1 cellular context compared by ENCODE assay signal in the genomic region with DNA sequence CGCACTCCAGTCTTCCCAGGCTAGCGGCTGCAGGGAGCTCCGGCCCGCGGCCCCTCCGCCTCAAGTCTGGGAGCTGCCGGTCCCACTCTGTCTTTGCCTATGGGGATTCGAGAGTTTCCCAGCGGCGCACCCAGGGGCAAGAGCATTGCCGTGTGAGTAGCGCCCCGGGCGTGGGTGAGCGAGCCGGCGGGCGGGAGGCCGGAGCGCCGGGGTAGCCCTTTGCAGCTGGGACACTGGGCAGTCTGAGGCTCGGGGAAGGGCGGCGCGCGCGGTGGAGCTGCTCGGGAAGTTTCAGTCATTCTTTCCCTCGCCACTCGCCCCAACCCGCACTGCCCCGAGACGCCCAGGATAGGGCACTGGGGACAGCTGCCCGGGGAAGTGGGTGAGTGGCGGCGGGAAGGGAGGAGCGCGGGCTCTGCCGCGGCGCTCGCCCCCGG.
TF ChIP-seq lines count a peak whose summit lies in the region.

No MANE protein-coding gene starts in this region.

TF ChIP-seq in GM23338, 12 proteins besides CTCF, POLR2A, EP300 and RAD21 (continued from another document):
- TF ChIP-seq, protein P1, sequence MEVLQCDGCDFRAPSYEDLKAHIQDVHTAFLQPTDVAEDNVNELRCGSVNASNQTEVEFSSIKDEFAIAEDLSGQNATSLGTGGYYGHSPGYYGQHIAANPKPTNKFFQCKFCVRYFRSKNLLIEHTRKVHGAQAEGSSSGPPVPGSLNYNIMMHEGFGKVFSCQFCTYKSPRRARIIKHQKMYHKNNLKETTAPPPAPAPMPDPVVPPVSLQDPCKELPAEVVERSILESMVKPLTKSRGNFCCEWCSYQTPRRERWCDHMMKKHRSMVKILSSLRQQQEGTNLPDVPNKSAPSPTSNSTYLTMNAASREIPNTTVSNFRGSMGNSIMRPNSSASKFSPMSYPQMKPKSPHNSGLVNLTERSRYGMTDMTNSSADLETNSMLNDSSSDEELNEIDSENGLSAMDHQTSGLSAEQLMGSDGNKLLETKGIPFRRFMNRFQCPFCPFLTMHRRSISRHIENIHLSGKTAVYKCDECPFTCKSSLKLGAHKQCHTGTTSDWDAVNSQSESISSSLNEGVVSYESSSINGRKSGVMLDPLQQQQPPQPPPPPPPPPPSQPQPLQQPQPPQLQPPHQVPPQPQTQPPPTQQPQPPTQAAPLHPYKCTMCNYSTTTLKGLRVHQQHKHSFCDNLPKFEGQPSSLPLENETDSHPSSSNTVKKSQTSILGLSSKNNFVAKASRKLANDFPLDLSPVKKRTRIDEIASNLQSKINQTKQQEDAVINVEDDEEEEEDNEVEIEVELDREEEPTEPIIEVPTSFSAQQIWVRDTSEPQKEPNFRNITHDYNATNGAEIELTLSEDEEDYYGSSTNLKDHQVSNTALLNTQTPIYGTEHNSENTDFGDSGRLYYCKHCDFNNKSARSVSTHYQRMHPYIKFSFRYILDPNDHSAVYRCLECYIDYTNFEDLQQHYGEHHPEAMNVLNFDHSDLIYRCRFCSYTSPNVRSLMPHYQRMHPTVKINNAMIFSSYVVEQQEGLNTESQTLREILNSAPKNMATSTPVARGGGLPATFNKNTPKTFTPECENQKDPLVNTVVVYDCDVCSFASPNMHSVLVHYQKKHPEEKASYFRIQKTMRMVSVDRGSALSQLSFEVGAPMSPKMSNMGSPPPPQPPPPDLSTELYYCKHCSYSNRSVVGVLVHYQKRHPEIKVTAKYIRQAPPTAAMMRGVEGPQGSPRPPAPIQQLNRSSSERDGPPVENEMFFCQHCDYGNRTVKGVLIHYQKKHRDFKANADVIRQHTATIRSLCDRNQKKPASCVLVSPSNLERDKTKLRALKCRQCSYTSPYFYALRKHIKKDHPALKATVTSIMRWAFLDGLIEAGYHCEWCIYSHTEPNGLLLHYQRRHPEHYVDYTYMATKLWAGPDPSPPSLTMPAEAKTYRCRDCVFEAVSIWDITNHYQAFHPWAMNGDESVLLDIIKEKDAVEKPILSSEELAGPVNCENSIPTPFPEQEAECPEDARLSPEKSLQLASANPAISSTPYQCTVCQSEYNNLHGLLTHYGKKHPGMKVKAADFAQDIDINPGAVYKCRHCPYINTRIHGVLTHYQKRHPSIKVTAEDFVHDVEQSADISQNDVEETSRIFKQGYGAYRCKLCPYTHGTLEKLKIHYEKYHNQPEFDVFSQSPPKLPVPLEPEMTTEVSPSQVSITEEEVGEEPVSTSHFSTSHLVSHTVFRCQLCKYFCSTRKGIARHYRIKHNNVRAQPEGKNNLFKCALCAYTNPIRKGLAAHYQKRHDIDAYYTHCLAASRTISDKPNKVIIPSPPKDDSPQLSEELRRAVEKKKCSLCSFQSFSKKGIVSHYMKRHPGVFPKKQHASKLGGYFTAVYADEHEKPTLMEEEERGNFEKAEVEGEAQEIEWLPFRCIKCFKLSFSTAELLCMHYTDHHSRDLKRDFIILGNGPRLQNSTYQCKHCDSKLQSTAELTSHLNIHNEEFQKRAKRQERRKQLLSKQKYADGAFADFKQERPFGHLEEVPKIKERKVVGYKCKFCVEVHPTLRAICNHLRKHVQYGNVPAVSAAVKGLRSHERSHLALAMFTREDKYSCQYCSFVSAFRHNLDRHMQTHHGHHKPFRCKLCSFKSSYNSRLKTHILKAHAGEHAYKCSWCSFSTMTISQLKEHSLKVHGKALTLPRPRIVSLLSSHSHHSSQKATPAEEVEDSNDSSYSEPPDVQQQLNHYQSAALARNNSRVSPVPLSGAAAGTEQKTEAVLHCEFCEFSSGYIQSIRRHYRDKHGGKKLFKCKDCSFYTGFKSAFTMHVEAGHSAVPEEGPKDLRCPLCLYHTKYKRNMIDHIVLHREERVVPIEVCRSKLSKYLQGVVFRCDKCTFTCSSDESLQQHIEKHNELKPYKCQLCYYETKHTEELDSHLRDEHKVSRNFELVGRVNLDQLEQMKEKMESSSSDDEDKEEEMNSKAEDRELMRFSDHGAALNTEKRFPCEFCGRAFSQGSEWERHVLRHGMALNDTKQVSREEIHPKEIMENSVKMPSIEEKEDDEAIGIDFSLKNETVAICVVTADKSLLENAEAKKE (CRISPR knock-in tag; IDR thresholded peaks at IDR 0.05), result no peak
- no peak for TF ChIP-seq ZNF114 (CRISPR knock-in tag; IDR thresholded peaks at IDR 0.05)
- no peak for TF ChIP-seq ZNF331 (CRISPR knock-in tag; IDR thresholded peaks at IDR 0.05; ENCODE audit: low read depth)
